Comparison of ENCODE assay signal across 1 cellular context in the genomic region with DNA sequence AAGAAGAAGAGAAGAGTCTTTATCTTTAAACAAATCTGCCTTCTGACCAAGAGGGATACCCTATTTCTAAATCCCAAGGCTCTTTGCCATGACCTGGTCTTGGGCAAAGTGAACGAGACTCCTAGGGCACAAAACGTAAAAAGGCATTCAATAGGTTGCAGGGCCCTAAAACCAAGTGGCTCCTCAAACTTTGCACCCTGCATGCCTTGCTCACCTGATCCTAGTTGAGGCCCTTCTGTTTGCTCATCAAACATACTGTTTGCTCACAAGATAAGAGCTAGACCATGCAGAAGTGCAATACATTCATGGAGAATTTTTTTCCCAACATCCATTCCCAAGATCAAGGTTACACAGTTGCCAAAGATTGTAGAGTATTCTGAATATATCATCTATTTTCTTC.
TF ChIP-seq lines count a peak whose summit lies in the region.

No MANE protein-coding gene starts in this region.

TF ChIP-seq in HepG2, 621 proteins besides CTCF, POLR2A, EP300 and RAD21 (continued from another document and continues in another):
- TF ChIP-seq, protein P1, sequence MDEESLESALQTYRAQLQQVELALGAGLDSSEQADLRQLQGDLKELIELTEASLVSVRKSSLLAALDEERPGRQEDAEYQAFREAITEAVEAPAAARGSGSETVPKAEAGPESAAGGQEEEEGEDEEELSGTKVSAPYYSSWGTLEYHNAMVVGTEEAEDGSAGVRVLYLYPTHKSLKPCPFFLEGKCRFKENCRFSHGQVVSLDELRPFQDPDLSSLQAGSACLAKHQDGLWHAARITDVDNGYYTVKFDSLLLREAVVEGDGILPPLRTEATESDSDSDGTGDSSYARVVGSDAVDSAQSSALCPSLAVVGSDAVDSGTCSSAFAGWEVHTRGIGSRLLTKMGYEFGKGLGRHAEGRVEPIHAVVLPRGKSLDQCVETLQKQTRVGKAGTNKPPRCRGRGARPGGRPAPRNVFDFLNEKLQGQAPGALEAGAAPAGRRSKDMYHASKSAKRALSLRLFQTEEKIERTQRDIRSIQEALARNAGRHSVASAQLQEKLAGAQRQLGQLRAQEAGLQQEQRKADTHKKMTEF (CRISPR knock-in tag; IDR thresholded peaks at IDR 0.05) = peak; percentile 98
- TF ChIP-seq CREM (IDR thresholded peaks at IDR 0.05) = peak; percentile 87
- no peak for TF ChIP-seq CREM (CRISPR knock-in tag; IDR thresholded peaks at IDR 0.05)
- TF ChIP-seq, protein P2, sequence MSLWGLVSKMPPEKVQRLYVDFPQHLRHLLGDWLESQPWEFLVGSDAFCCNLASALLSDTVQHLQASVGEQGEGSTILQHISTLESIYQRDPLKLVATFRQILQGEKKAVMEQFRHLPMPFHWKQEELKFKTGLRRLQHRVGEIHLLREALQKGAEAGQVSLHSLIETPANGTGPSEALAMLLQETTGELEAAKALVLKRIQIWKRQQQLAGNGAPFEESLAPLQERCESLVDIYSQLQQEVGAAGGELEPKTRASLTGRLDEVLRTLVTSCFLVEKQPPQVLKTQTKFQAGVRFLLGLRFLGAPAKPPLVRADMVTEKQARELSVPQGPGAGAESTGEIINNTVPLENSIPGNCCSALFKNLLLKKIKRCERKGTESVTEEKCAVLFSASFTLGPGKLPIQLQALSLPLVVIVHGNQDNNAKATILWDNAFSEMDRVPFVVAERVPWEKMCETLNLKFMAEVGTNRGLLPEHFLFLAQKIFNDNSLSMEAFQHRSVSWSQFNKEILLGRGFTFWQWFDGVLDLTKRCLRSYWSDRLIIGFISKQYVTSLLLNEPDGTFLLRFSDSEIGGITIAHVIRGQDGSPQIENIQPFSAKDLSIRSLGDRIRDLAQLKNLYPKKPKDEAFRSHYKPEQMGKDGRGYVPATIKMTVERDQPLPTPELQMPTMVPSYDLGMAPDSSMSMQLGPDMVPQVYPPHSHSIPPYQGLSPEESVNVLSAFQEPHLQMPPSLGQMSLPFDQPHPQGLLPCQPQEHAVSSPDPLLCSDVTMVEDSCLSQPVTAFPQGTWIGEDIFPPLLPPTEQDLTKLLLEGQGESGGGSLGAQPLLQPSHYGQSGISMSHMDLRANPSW (CRISPR knock-in tag; IDR thresholded peaks at IDR 0.05; ENCODE audit: borderline replicate concordance) = no peak
- TF ChIP-seq, protein P3, sequence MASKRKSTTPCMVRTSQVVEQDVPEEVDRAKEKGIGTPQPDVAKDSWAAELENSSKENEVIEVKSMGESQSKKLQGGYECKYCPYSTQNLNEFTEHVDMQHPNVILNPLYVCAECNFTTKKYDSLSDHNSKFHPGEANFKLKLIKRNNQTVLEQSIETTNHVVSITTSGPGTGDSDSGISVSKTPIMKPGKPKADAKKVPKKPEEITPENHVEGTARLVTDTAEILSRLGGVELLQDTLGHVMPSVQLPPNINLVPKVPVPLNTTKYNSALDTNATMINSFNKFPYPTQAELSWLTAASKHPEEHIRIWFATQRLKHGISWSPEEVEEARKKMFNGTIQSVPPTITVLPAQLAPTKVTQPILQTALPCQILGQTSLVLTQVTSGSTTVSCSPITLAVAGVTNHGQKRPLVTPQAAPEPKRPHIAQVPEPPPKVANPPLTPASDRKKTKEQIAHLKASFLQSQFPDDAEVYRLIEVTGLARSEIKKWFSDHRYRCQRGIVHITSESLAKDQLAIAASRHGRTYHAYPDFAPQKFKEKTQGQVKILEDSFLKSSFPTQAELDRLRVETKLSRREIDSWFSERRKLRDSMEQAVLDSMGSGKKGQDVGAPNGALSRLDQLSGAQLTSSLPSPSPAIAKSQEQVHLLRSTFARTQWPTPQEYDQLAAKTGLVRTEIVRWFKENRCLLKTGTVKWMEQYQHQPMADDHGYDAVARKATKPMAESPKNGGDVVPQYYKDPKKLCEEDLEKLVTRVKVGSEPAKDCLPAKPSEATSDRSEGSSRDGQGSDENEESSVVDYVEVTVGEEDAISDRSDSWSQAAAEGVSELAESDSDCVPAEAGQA (IDR thresholded peaks at IDR 0.05; ENCODE audit: low read depth) = 0 out of 2 replicates have a peak, but pooled peaks have one; percentile 19
- TF ChIP-seq, protein P3 (CRISPR knock-in tag; IDR thresholded peaks at IDR 0.05; ENCODE audit: borderline replicate concordance) = no peak
- TF ChIP-seq, protein P4, sequence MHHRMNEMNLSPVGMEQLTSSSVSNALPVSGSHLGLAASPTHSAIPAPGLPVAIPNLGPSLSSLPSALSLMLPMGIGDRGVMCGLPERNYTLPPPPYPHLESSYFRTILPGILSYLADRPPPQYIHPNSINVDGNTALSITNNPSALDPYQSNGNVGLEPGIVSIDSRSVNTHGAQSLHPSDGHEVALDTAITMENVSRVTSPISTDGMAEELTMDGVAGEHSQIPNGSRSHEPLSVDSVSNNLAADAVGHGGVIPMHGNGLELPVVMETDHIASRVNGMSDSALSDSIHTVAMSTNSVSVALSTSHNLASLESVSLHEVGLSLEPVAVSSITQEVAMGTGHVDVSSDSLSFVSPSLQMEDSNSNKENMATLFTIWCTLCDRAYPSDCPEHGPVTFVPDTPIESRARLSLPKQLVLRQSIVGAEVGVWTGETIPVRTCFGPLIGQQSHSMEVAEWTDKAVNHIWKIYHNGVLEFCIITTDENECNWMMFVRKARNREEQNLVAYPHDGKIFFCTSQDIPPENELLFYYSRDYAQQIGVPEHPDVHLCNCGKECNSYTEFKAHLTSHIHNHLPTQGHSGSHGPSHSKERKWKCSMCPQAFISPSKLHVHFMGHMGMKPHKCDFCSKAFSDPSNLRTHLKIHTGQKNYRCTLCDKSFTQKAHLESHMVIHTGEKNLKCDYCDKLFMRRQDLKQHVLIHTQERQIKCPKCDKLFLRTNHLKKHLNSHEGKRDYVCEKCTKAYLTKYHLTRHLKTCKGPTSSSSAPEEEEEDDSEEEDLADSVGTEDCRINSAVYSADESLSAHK (CRISPR knock-in tag; IDR thresholded peaks at IDR 0.05; ENCODE audit: borderline replicate concordance) = no peak
- TF ChIP-seq HOXA5 (CRISPR knock-in tag; IDR thresholded peaks at IDR 0.05) = peak; percentile 76
- TF ChIP-seq ZNF552 (CRISPR knock-in tag; IDR thresholded peaks at IDR 0.05; ENCODE audit: borderline replicate concordance) = no peak
- TF ChIP-seq ZNF605 (CRISPR knock-in tag; IDR thresholded peaks at IDR 0.05) = 0 out of 2 replicates have a peak, but pooled peaks have one; percentile 35
- TF ChIP-seq ZFAT (CRISPR knock-in tag; conservative IDR thresholded peaks at IDR 0.05) = no peak
- TF ChIP-seq CHCHD3 (CRISPR knock-in tag; IDR thresholded peaks at IDR 0.05) = no peak
- no peak for TF ChIP-seq AHR (CRISPR knock-in tag; IDR thresholded peaks at IDR 0.05)
- TF ChIP-seq HNRNPK (IDR thresholded peaks at IDR 0.05; ENCODE audit: low read depth, low read length, poor library complexity, severe bottlenecking) = no peak
- no peak for TF ChIP-seq ZNF558 (CRISPR knock-in tag; IDR thresholded peaks at IDR 0.05; ENCODE audit: borderline replicate concordance)
- TF ChIP-seq PHB2 (IDR thresholded peaks at IDR 0.05; ENCODE audit: partially characterized antibody) = no peak
- no peak for TF ChIP-seq IKZF4 (CRISPR knock-in tag; IDR thresholded peaks at IDR 0.05; ENCODE audit: borderline replicate concordance, low read depth, not compliant biosample characterization)
- TF ChIP-seq SP4 (CRISPR knock-in tag; IDR thresholded peaks at IDR 0.05) = no peak
- TF ChIP-seq ZNF629 (CRISPR knock-in tag; conservative IDR thresholded peaks at IDR 0.05) = 0 out of 2 replicates have a peak, but pooled peaks have one; percentile 13
- TF ChIP-seq SNAI1 (CRISPR knock-in tag; IDR thresholded peaks at IDR 0.05; ENCODE audit: borderline replicate concordance) = no peak
- peak; percentile 78; the same call in 1 of the 2 replicates for TF ChIP-seq NR2F6 (IDR thresholded peaks at IDR 0.05)
- peak; percentile 92 for TF ChIP-seq NR2F6 (CRISPR knock-in tag; IDR thresholded peaks at IDR 0.05)
- TF ChIP-seq ZNF234 (CRISPR knock-in tag; conservative IDR thresholded peaks at IDR 0.05) = no peak
- peak; percentile 96; the same call in 1 of the 2 replicates for TF ChIP-seq SOX5 (CRISPR knock-in tag; IDR thresholded peaks at IDR 0.05; ENCODE audit: borderline replicate concordance)
- TF ChIP-seq, protein P5, sequence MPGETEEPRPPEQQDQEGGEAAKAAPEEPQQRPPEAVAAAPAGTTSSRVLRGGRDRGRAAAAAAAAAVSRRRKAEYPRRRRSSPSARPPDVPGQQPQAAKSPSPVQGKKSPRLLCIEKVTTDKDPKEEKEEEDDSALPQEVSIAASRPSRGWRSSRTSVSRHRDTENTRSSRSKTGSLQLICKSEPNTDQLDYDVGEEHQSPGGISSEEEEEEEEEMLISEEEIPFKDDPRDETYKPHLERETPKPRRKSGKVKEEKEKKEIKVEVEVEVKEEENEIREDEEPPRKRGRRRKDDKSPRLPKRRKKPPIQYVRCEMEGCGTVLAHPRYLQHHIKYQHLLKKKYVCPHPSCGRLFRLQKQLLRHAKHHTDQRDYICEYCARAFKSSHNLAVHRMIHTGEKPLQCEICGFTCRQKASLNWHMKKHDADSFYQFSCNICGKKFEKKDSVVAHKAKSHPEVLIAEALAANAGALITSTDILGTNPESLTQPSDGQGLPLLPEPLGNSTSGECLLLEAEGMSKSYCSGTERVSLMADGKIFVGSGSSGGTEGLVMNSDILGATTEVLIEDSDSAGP (CRISPR knock-in tag; IDR thresholded peaks at IDR 0.05; ENCODE audit: borderline replicate concordance) = no peak; the same call in 1 of the 2 replicates
- TF ChIP-seq EHMT2 (IDR thresholded peaks at IDR 0.05; ENCODE audit: borderline replicate concordance, low read depth, low read length) = peak; percentile 96
- no peak for TF ChIP-seq HOXA9 (CRISPR knock-in tag; IDR thresholded peaks at IDR 0.05; ENCODE audit: borderline replicate concordance)
- TF ChIP-seq, protein P6, sequence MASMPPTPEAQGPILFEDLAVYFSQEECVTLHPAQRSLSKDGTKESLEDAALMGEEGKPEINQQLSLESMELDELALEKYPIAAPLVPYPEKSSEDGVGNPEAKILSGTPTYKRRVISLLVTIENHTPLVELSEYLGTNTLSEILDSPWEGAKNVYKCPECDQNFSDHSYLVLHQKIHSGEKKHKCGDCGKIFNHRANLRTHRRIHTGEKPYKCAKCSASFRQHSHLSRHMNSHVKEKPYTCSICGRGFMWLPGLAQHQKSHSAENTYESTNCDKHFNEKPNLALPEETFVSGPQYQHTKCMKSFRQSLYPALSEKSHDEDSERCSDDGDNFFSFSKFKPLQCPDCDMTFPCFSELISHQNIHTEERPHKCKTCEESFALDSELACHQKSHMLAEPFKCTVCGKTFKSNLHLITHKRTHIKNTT (CRISPR knock-in tag; IDR thresholded peaks at IDR 0.05) = no peak
- no peak for TF ChIP-seq NFKB2 (CRISPR knock-in tag; IDR thresholded peaks at IDR 0.05; ENCODE audit: borderline replicate concordance)
- TF ChIP-seq, protein P7, sequence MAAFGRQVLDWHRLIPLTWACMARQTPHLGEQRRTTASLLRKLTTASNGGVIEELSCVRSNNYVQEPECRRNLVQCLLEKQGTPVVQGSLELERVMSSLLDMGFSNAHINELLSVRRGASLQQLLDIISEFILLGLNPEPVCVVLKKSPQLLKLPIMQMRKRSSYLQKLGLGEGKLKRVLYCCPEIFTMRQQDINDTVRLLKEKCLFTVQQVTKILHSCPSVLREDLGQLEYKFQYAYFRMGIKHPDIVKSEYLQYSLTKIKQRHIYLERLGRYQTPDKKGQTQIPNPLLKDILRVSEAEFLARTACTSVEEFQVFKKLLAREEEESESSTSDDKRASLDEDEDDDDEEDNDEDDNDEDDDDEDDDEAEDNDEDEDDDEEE (CRISPR knock-in tag; IDR thresholded peaks at IDR 0.05) = no peak
- TF ChIP-seq NR2F2 (IDR thresholded peaks at IDR 0.05; ENCODE audit: borderline replicate concordance, low read depth) = peak; percentile 88; the same call in 1 of the 2 replicates
- TF ChIP-seq, protein P8, sequence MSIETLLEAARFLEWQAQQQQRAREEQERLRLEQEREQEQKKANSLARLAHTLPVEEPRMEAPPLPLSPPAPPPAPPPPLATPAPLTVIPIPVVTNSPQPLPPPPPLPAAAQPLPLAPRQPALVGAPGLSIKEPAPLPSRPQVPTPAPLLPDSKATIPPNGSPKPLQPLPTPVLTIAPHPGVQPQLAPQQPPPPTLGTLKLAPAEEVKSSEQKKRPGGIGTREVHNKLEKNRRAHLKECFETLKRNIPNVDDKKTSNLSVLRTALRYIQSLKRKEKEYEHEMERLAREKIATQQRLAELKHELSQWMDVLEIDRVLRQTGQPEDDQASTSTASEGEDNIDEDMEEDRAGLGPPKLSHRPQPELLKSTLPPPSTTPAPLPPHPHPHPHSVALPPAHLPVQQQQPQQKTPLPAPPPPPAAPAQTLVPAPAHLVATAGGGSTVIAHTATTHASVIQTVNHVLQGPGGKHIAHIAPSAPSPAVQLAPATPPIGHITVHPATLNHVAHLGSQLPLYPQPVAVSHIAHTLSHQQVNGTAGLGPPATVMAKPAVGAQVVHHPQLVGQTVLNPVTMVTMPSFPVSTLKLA (IDR thresholded peaks at IDR 0.05) = no peak
- peak; percentile 99 for TF ChIP-seq POGZ (CRISPR knock-in tag; IDR thresholded peaks at IDR 0.05)
- TF ChIP-seq ASH2L (IDR thresholded peaks at IDR 0.05; ENCODE audit: insufficient read length, low read depth, low read length) = peak; percentile 88
- 0 out of 2 replicates have a peak, but pooled peaks have one; percentile 20 for TF ChIP-seq ARID2 (CRISPR knock-in tag; IDR thresholded peaks at IDR 0.05; ENCODE audit: borderline replicate concordance)
- no peak for TF ChIP-seq IKZF1 (IDR thresholded peaks at IDR 0.05)
- TF ChIP-seq NFIB (CRISPR knock-in tag; IDR thresholded peaks at IDR 0.05; ENCODE audit: borderline replicate concordance) = no peak
- peak; percentile 85; the same call in 1 of the 2 replicates for TF ChIP-seq ZKSCAN8 (CRISPR knock-in tag; IDR thresholded peaks at IDR 0.05; ENCODE audit: borderline replicate concordance)
- peak; percentile 84 for TF ChIP-seq THAP11 (CRISPR knock-in tag; IDR thresholded peaks at IDR 0.05)
- peak; percentile 89; the same call in 1 of the 2 replicates for TF ChIP-seq FOXJ3 (CRISPR knock-in tag; IDR thresholded peaks at IDR 0.05; ENCODE audit: borderline replicate concordance)
- TF ChIP-seq NCOR1 (IDR thresholded peaks at IDR 0.05; ENCODE audit: borderline replicate concordance, low read length) = peak; percentile 95
- TF ChIP-seq NCOA1 (CRISPR knock-in tag; IDR thresholded peaks at IDR 0.05) = peak; percentile 92
- no peak for TF ChIP-seq ZNF20 (CRISPR knock-in tag; IDR thresholded peaks at IDR 0.05)
- TF ChIP-seq RAD51 (IDR thresholded peaks at IDR 0.05; ENCODE audit: borderline replicate concordance) = no peak
